In the genomic region with DNA sequence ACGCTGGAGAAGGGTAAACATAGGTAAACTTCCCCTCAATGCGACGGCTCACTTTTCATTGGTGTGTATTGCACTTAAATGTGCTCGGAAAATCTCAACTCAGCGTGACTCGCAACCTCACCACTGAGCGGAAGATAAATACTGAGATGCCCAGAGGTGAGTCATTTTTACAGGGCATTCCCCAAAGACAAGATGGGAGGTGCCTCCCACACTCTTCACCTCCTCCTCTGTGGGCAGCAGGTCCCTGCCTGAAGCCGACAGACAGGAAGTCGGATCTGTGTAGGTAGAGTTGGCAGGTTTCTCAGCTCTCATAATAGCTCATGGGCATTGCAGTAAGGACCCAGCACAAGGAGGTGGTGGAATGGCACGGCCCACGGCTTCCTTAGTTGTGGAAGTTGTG, we compare ENCODE assay signal across 1 cellular context.
TF ChIP-seq lines count a peak whose summit lies in the region.

No MANE protein-coding gene starts in this region.

TF ChIP-seq in H1, 55 proteins besides CTCF, POLR2A, EP300 and RAD21 (continued from another document):
- TF ChIP-seq, protein P1, sequence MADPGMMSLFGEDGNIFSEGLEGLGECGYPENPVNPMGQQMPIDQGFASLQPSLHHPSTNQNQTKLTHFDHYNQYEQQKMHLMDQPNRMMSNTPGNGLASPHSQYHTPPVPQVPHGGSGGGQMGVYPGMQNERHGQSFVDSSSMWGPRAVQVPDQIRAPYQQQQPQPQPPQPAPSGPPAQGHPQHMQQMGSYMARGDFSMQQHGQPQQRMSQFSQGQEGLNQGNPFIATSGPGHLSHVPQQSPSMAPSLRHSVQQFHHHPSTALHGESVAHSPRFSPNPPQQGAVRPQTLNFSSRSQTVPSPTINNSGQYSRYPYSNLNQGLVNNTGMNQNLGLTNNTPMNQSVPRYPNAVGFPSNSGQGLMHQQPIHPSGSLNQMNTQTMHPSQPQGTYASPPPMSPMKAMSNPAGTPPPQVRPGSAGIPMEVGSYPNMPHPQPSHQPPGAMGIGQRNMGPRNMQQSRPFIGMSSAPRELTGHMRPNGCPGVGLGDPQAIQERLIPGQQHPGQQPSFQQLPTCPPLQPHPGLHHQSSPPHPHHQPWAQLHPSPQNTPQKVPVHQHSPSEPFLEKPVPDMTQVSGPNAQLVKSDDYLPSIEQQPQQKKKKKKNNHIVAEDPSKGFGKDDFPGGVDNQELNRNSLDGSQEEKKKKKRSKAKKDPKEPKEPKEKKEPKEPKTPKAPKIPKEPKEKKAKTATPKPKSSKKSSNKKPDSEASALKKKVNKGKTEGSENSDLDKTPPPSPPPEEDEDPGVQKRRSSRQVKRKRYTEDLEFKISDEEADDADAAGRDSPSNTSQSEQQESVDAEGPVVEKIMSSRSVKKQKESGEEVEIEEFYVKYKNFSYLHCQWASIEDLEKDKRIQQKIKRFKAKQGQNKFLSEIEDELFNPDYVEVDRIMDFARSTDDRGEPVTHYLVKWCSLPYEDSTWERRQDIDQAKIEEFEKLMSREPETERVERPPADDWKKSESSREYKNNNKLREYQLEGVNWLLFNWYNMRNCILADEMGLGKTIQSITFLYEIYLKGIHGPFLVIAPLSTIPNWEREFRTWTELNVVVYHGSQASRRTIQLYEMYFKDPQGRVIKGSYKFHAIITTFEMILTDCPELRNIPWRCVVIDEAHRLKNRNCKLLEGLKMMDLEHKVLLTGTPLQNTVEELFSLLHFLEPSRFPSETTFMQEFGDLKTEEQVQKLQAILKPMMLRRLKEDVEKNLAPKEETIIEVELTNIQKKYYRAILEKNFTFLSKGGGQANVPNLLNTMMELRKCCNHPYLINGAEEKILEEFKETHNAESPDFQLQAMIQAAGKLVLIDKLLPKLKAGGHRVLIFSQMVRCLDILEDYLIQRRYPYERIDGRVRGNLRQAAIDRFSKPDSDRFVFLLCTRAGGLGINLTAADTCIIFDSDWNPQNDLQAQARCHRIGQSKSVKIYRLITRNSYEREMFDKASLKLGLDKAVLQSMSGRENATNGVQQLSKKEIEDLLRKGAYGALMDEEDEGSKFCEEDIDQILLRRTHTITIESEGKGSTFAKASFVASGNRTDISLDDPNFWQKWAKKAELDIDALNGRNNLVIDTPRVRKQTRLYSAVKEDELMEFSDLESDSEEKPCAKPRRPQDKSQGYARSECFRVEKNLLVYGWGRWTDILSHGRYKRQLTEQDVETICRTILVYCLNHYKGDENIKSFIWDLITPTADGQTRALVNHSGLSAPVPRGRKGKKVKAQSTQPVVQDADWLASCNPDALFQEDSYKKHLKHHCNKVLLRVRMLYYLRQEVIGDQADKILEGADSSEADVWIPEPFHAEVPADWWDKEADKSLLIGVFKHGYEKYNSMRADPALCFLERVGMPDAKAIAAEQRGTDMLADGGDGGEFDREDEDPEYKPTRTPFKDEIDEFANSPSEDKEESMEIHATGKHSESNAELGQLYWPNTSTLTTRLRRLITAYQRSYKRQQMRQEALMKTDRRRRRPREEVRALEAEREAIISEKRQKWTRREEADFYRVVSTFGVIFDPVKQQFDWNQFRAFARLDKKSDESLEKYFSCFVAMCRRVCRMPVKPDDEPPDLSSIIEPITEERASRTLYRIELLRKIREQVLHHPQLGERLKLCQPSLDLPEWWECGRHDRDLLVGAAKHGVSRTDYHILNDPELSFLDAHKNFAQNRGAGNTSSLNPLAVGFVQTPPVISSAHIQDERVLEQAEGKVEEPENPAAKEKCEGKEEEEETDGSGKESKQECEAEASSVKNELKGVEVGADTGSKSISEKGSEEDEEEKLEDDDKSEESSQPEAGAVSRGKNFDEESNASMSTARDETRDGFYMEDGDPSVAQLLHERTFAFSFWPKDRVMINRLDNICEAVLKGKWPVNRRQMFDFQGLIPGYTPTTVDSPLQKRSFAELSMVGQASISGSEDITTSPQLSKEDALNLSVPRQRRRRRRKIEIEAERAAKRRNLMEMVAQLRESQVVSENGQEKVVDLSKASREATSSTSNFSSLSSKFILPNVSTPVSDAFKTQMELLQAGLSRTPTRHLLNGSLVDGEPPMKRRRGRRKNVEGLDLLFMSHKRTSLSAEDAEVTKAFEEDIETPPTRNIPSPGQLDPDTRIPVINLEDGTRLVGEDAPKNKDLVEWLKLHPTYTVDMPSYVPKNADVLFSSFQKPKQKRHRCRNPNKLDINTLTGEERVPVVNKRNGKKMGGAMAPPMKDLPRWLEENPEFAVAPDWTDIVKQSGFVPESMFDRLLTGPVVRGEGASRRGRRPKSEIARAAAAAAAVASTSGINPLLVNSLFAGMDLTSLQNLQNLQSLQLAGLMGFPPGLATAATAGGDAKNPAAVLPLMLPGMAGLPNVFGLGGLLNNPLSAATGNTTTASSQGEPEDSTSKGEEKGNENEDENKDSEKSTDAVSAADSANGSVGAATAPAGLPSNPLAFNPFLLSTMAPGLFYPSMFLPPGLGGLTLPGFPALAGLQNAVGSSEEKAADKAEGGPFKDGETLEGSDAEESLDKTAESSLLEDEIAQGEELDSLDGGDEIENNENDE (IDR thresholded peaks at IDR 0.05; ENCODE audit: insufficient replicate concordance, low read length) = no peak
- TF ChIP-seq JUND (IDR thresholded peaks at IDR 0.05; ENCODE audit: low read length) (no peak), NRF1 (IDR thresholded peaks at IDR 0.05; ENCODE audit: low read depth, low read length) (no peak)
- TF ChIP-seq, protein P2, sequence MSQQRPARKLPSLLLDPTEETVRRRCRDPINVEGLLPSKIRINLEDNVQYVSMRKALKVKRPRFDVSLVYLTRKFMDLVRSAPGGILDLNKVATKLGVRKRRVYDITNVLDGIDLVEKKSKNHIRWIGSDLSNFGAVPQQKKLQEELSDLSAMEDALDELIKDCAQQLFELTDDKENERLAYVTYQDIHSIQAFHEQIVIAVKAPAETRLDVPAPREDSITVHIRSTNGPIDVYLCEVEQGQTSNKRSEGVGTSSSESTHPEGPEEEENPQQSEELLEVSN (IDR thresholded peaks at IDR 0.05) = no peak
